ENCODE assay signal across 21 cellular contexts in genomic region chr1:22021061-22021460, GRCh38. TPM values are rescaled to one million over a fixed set of nuclear protein-coding genes. Genes with fewer than 3 reads are reported as not detected.
A peak's percentile ranks its signal among the peaks of the same experiment; 100 is the strongest.
DNase-seq lines count a peak whose midpoint lies in the region; ATAC-seq, FAIRE-seq and TF ChIP-seq lines count a peak whose summit lies in the region.
"Had no signal": no experiment of that assay in that cellular context is flagged by ENCODE, and none has a peak within 500 bp of the region (broad histone marks: within the 10 kb centered on the region; RNA-seq: fewer than 3 reads in every experiment).

No MANE protein-coding gene starts in this region.

- H4K20me1 ChIP-seq in K562 (replicated peaks; ENCODE audit: control insufficient read depth, insufficient read depth, low read length): no peaks in the 10 kb centered on the region

- no peak overlapping the region for H3K4me3 Mint-ChIP-seq in activated naive CD4-positive, alpha-beta T cell treated with anti-CD3 and anti-CD28 coated beads, Interleukin-2, amount 50 U/mL, for 24 hours
- no peak overlapping the region for H3K4me3 Mint-ChIP-seq in activated naive CD4-positive, alpha-beta T cell treated with anti-CD3 and anti-CD28 coated beads, Interleukin-2, amount 10 ng/mL, durations not matched to agents 7 days and 5 days
- no peak overlapping the region for H3K4me3 Mint-ChIP-seq in T-helper 17 cell
- H3K4me3 Mint-ChIP-seq in activated naive CD8-positive, alpha-beta T cell treated with anti-CD3 and anti-CD28 coated beads for 36 hours: no peak overlapping the region
- H3K4me3 Mint-ChIP-seq: CD4-positive, alpha-beta T cell had no signal

- no peak for TF ChIP-seq EP300 in K562 (IDR thresholded peaks at IDR 0.05; ENCODE audit: low read length)

- CTCF ChIA-PET in activated naive CD4-positive, alpha-beta T cell treated with anti-CD3 and anti-CD28 coated beads, Interleukin-2, amount 10 ng/mL, durations not matched to agents 7 days and 5 days (lab: Charles Lee): no interaction called here
- CTCF ChIA-PET in K562 (lab: Yijun Ruan, JAX; ENCODE audit: low intra/inter-chr PET ratio): no interaction called here

- H2AFZ ChIP-seq in K562 (ENCODE audit: low read depth, low read length): no peak overlapping the region
- H2AFZ ChIP-seq: GM23248 had no signal

- H3K27me3 Mint-ChIP-seq in activated naive CD4-positive, alpha-beta T cell treated with anti-CD3 and anti-CD28 coated beads, Interleukin-2, amount 50 U/mL, for 24 hours: no peaks in the 10 kb centered on the region
- H3K27me3 Mint-ChIP-seq in activated naive CD4-positive, alpha-beta T cell treated with anti-CD3 and anti-CD28 coated beads, Interleukin-2, amount 10 ng/mL, durations not matched to agents 7 days and 5 days: peaks cover 9% of the 10 kb centered on the region
- no peaks in the 10 kb centered on the region for H3K27me3 Mint-ChIP-seq in T-helper 17 cell
- H3K27me3 Mint-ChIP-seq in activated naive CD8-positive, alpha-beta T cell treated with anti-CD3 and anti-CD28 coated beads for 36 hours: no peaks in the 10 kb centered on the region
- H3K27me3 Mint-ChIP-seq: CD4-positive, alpha-beta T cell had no signal

- H3K27ac ChIP-seq in K562 (ENCODE audit: extremely low read depth, low read depth, low read length): no peak overlapping the region
- H3K27ac ChIP-seq: C4-2B, GM23248 had no signal

- no peaks in the 10 kb centered on the region for H3K9me1 ChIP-seq in K562 (ENCODE audit: control insufficient read depth, insufficient read depth, low read length)

- H3K9me3 Mint-ChIP-seq in activated naive CD4-positive, alpha-beta T cell treated with anti-CD3 and anti-CD28 coated beads, Interleukin-2, amount 50 U/mL, for 24 hours: no peaks in the 10 kb centered on the region
- no peaks in the 10 kb centered on the region for H3K9me3 Mint-ChIP-seq in activated naive CD4-positive, alpha-beta T cell treated with anti-CD3 and anti-CD28 coated beads, Interleukin-2, amount 10 ng/mL, durations not matched to agents 7 days and 5 days
- H3K9me3 Mint-ChIP-seq in activated naive CD8-positive, alpha-beta T cell treated with anti-CD3 and anti-CD28 coated beads for 36 hours: no peaks in the 10 kb centered on the region
- H3K9me3 Mint-ChIP-seq: CD4-positive, alpha-beta T cell had no signal

- H3K27me3 ChIP-seq in K562 (ENCODE audit: control insufficient read depth in 2 of 2, insufficient read depth in 2 of 2, low read length in 2 of 2): no peaks in the 10 kb centered on the region
- H3K27me3 ChIP-seq: BE2C had no signal

- 49% methylated on average over 5 of the region's 6 CpGs for WGBS in K562 (ENCODE audit: insufficient coverage, low coverage, missing lambda C conversion rate)

- peaks cover 30% of the 10 kb centered on the region in 2 experiments for H3K4me1 ChIP-seq in K562 (replicated peaks in 1 of 2; ENCODE audit: control insufficient read depth in 2 of 2, insufficient read depth in 2 of 2, low read length in 2 of 2)
- H3K4me1 ChIP-seq: BE2C had no signal

- ATAC-seq in T-helper 17 cell (no peak), K562 (no peak)

- no peak overlapping the region for H3K4me3 ChIP-seq in K562
- H3K4me3 ChIP-seq: GM23248, HAP-1 had no signal

- in situ Hi-C loops in K562 (cut with MboI): no loop called here

- BruUV-seq in K562 (replicated peaks; lab: Mats Ljungman, UMichigan): no TSS peak

- no peak for DNase-seq in activated naive CD4-positive, alpha-beta T cell treated with anti-CD3 and anti-CD28 coated beads, Interleukin-2, amount 10 ng/mL, durations not matched to agents 7 days and 5 days
- DNase-seq in T-helper 17 cell (no peak), K562 (ENCODE audit: extremely low read depth in 1 of 4, low spot score in 3 of 4) (peak in 2 of 4 experiments; percentile 17 to 33), dermis blood vessel endothelial cell (no peak), NCI-H774 (lab: John Stamatoyannopoulos, UW) (no peak)
- DNase-seq in activated naive CD8-positive, alpha-beta T cell treated with anti-CD3 and anti-CD28 coated beads for 36 hours: no peak
- DNase-seq: ACHN; BE2C; CD4-positive, alpha-beta T cell; DMS153; DMS79; GDM1; GM23248 had no signal

- TF ChIP-seq POLR2A in K562 (conservative IDR thresholded peaks at IDR 0.05): no peak

- POLR2A ChIA-PET in K562 (lab: Yijun Ruan, JAX): interaction anchor here (0.6 to 1.2 kb wide), 2 partner anchors 10 to 1769 kb away, joined by 3 to 5 read pairs; no protein-coding TSS in a partner anchor

- H3K9ac ChIP-seq in K562 (ENCODE audit: insufficient read depth in 1 of 2, low read depth in 2 of 2, low read length in 2 of 2): no peak overlapping the region
- H3K9ac ChIP-seq: GM23248 had no signal

- peak overlapping the region; percentile 33 for H3K27ac Mint-ChIP-seq in activated naive CD4-positive, alpha-beta T cell treated with anti-CD3 and anti-CD28 coated beads, Interleukin-2, amount 50 U/mL, for 24 hours
- H3K27ac Mint-ChIP-seq in activated naive CD4-positive, alpha-beta T cell treated with anti-CD3 and anti-CD28 coated beads, Interleukin-2, amount 10 ng/mL, durations not matched to agents 7 days and 5 days: no peak overlapping the region
- peak overlapping the region; percentile 61 for H3K27ac Mint-ChIP-seq in T-helper 17 cell
- H3K27ac Mint-ChIP-seq in activated naive CD8-positive, alpha-beta T cell treated with anti-CD3 and anti-CD28 coated beads for 36 hours: no peak overlapping the region
- H3K27ac Mint-ChIP-seq: CD4-positive, alpha-beta T cell had no signal

- TF ChIP-seq RAD21 in K562 (CRISPR knock-in tag; conservative IDR thresholded peaks at IDR 0.05 in 1 of 2, IDR thresholded peaks at IDR 0.05 in 1 of 2): no peak

- no peak for FAIRE-seq in K562 (lab: Jason Lieb, UNC)
- FAIRE-seq: A204.1, GM19239 had no signal

- no peak for TF ChIP-seq CTCF in K562 (IDR thresholded peaks at IDR 0.05 in 2 of 3, conservative IDR thresholded peaks at IDR 0.05 in 1 of 3; ENCODE audit: insufficient read depth in 2 of 3, low read depth in 1 of 3, low read length in 3 of 3)

- no peaks in the 10 kb centered on the region for H3K9me3 ChIP-seq in T-helper 17 cell (ENCODE audit: control insufficient read depth, low read length, poor library complexity, severe bottlenecking)
- no peaks in the 10 kb centered on the region for H3K9me3 ChIP-seq in K562 (replicated peaks; ENCODE audit: control insufficient read depth, insufficient read depth, low read depth, low read length)
- H3K9me3 ChIP-seq: BE2C, HAP-1 had no signal

- intact Hi-C loops in K562 (cut with micrococcal nuclease): loop anchor here (10.0 kb wide), 2 partner anchors 56 to 116 kb away; no protein-coding TSS in a partner anchor

- no peaks in the 10 kb centered on the region for H3K36me3 ChIP-seq in K562 (ENCODE audit: control insufficient read depth, insufficient read depth, low read length)
- H3K36me3 ChIP-seq: BE2C, HAP-1 had no signal

- H3K36me3 Mint-ChIP-seq in activated naive CD4-positive, alpha-beta T cell treated with anti-CD3 and anti-CD28 coated beads, Interleukin-2, amount 50 U/mL, for 24 hours: peaks cover 3% of the 10 kb centered on the region
- peaks cover 3% of the 10 kb centered on the region for H3K36me3 Mint-ChIP-seq in activated naive CD4-positive, alpha-beta T cell treated with anti-CD3 and anti-CD28 coated beads, Interleukin-2, amount 10 ng/mL, durations not matched to agents 7 days and 5 days
- no peaks in the 10 kb centered on the region for H3K36me3 Mint-ChIP-seq in T-helper 17 cell (ENCODE audit: low read depth)
- peaks cover 6% of the 10 kb centered on the region for H3K36me3 Mint-ChIP-seq in activated naive CD8-positive, alpha-beta T cell treated with anti-CD3 and anti-CD28 coated beads for 36 hours

- H3K4me1 Mint-ChIP-seq in activated naive CD4-positive, alpha-beta T cell treated with anti-CD3 and anti-CD28 coated beads, Interleukin-2, amount 50 U/mL, for 24 hours: peaks cover 38% of the 10 kb centered on the region
- peaks cover 50% of the 10 kb centered on the region for H3K4me1 Mint-ChIP-seq in activated naive CD4-positive, alpha-beta T cell treated with anti-CD3 and anti-CD28 coated beads, Interleukin-2, amount 10 ng/mL, durations not matched to agents 7 days and 5 days
- H3K4me1 Mint-ChIP-seq in T-helper 17 cell: peaks cover 35% of the 10 kb centered on the region
- H3K4me1 Mint-ChIP-seq in activated naive CD8-positive, alpha-beta T cell treated with anti-CD3 and anti-CD28 coated beads for 36 hours: peaks cover 31% of the 10 kb centered on the region

- H3K79me2 ChIP-seq in K562 (ENCODE audit: control insufficient read depth, insufficient read depth, low read length): no peaks in the 10 kb centered on the region; the same call in 2 of the 3 replicates

- no peak overlapping the region for H3K4me2 ChIP-seq in K562 (ENCODE audit: insufficient read depth, low read length)

RNA-seq across cellular contexts. Expression of gene CELA3A, which starts 19.6 kb away (rescaled TPM):
- total RNA-seq in T-helper 17 cell: not detected
- total RNA-seq in K562 (2011; cell fraction: chromatin; rRNA removed; ENCODE audit: low replicate concordance): not detected in 2 replicates
- total RNA-seq in K562 (2011; cell fraction: nucleolus; rRNA removed): not detected in 2 replicates
- total RNA-seq in K562 (2011; cell fraction: nucleoplasm; rRNA removed): not detected in 2 replicates
- not detected in 2 replicates for total RNA-seq in K562 (2014; rRNA removed)
- not detected in 2 replicates for total RNA-seq in K562 (2014; rRNA removed; fragmentation: Illumina TruSeq; extraction: Trizol)
- total RNA-seq in K562 (2015; rRNA removed; fragmentation: Illumina TruSeq; extraction: Trizol): not detected in 2 replicates
- 5.4 and 5.7 TPM in 2 replicates for total RNA-seq in K562 (2021)
- not detected in 2 replicates for polyA plus RNA-seq in K562 (2011; rRNA removed)
- not detected in 2 replicates for polyA plus RNA-seq in K562 (2011; cell fraction: cytosol; rRNA removed)
- polyA plus RNA-seq in K562 (2011; cell fraction: nucleus; rRNA removed): not detected in 2 replicates
- not detected in 2 replicates for polyA plus RNA-seq in K562 (2012)
- not detected in 2 replicates for polyA plus RNA-seq in K562 (2014; fragmentation: Illumina TruSeq; extraction: Trizol)
- polyA plus RNA-seq in K562 (2014; fragmentation: Nextera tagmentation; extraction: Ambion mirVana): not detected
- polyA plus RNA-seq in K562 (2014; rRNA removed): not detected in 2 replicates
- not detected in 2 replicates for polyA minus RNA-seq in K562 (2011; rRNA and poly(A)+ RNA removed)
- not detected in 2 replicates for polyA minus RNA-seq in K562 (2011; cell fraction: cytosol; rRNA and poly(A)+ RNA removed)
- not detected in 2 replicates for polyA minus RNA-seq in K562 (2011; cell fraction: nucleus; rRNA and poly(A)+ RNA removed)
- total RNA-seq in activated naive CD8-positive, alpha-beta T cell treated with anti-CD3 and anti-CD28 coated beads for 36 hours: not detected
- total RNA-seq in dermis blood vessel endothelial cell: not detected in 2 replicates
- total RNA-seq: CD4-positive, alpha-beta T cell; Daoy; GM23248; H4; HT-29 had no signal
- polyA plus RNA-seq: GM23248 had no signal

RNA-seq across cellular contexts. Expression of gene CDC42, which starts 31.4 kb away (rescaled TPM):
- 100 to 1,000 TPM; 371 to 385 TPM for total RNA-seq in T-helper 17 cell
- 27.3 and 52.8 TPM in 2 replicates for total RNA-seq in K562 (2011; cell fraction: chromatin; rRNA removed; ENCODE audit: low replicate concordance)
- 16.5 and 16.7 TPM in 2 replicates for total RNA-seq in K562 (2011; cell fraction: nucleolus; rRNA removed)
- 28.4 and 33.8 TPM in 2 replicates for total RNA-seq in K562 (2011; cell fraction: nucleoplasm; rRNA removed)
- total RNA-seq in K562 (2014; rRNA removed): 186 and 222 TPM in 2 replicates
- total RNA-seq in K562 (2014; rRNA removed; fragmentation: Illumina TruSeq; extraction: Trizol): 370 and 448 TPM in 2 replicates
- 313 and 336 TPM in 2 replicates for total RNA-seq in K562 (2015; rRNA removed; fragmentation: Illumina TruSeq; extraction: Trizol)
- 242 and 247 TPM in 2 replicates for total RNA-seq in K562 (2021)
- 331 and 398 TPM in 2 replicates for polyA plus RNA-seq in K562 (2011; rRNA removed)
- 104 and 188 TPM in 2 replicates for polyA plus RNA-seq in K562 (2011; cell fraction: cytosol; rRNA removed)
- 43.4 and 84.2 TPM in 2 replicates for polyA plus RNA-seq in K562 (2011; cell fraction: nucleus; rRNA removed)
- polyA plus RNA-seq in K562 (2012): 204 and 451 TPM in 2 replicates
- polyA plus RNA-seq in K562 (2014; fragmentation: Illumina TruSeq; extraction: Trizol): 345 and 351 TPM in 2 replicates
- 100 to 1,000 TPM; 230 to 325 TPM for polyA plus RNA-seq in K562 (2014; fragmentation: Nextera tagmentation; extraction: Ambion mirVana)
- 192 and 212 TPM in 2 replicates for polyA plus RNA-seq in K562 (2014; rRNA removed)
- polyA minus RNA-seq in K562 (2011; rRNA and poly(A)+ RNA removed): 345 and 401 TPM in 2 replicates
- polyA minus RNA-seq in K562 (2011; cell fraction: cytosol; rRNA and poly(A)+ RNA removed): 105 and 170 TPM in 2 replicates
- polyA minus RNA-seq in K562 (2011; cell fraction: nucleus; rRNA and poly(A)+ RNA removed): 11.2 and 35.4 TPM in 2 replicates
- 100 to 1,000 TPM; 301 to 302 TPM for total RNA-seq in activated naive CD8-positive, alpha-beta T cell treated with anti-CD3 and anti-CD28 coated beads for 36 hours
- total RNA-seq in dermis blood vessel endothelial cell: 483 and 772 TPM in 2 replicates

RNA-seq across cellular contexts. Expression of gene CELA3B, which starts 44.2 kb away (rescaled TPM):
- total RNA-seq in T-helper 17 cell: not detected
- total RNA-seq in K562 (2011; cell fraction: chromatin; rRNA removed; ENCODE audit: low replicate concordance): not detected in 2 replicates
- not detected in 2 replicates for total RNA-seq in K562 (2011; cell fraction: nucleolus; rRNA removed)
- total RNA-seq in K562 (2011; cell fraction: nucleoplasm; rRNA removed): not detected in 2 replicates
- not detected in 2 replicates for total RNA-seq in K562 (2014; rRNA removed)
- total RNA-seq in K562 (2014; rRNA removed; fragmentation: Illumina TruSeq; extraction: Trizol): not detected in 2 replicates
- total RNA-seq in K562 (2015; rRNA removed; fragmentation: Illumina TruSeq; extraction: Trizol): not detected in 2 replicates
- total RNA-seq in K562 (2021): 3.1 and 3.8 TPM in 2 replicates
- polyA plus RNA-seq in K562 (2011; rRNA removed): not detected in 2 replicates
- not detected in 2 replicates for polyA plus RNA-seq in K562 (2011; cell fraction: cytosol; rRNA removed)
- polyA plus RNA-seq in K562 (2011; cell fraction: nucleus; rRNA removed): not detected in 2 replicates
- polyA plus RNA-seq in K562 (2012): not detected in 2 replicates
- polyA plus RNA-seq in K562 (2014; fragmentation: Illumina TruSeq; extraction: Trizol): not detected in 2 replicates
- polyA plus RNA-seq in K562 (2014; fragmentation: Nextera tagmentation; extraction: Ambion mirVana): not detected
- not detected in 2 replicates for polyA plus RNA-seq in K562 (2014; rRNA removed)
- polyA minus RNA-seq in K562 (2011; rRNA and poly(A)+ RNA removed): not detected in 2 replicates
- not detected in 2 replicates for polyA minus RNA-seq in K562 (2011; cell fraction: cytosol; rRNA and poly(A)+ RNA removed)
- polyA minus RNA-seq in K562 (2011; cell fraction: nucleus; rRNA and poly(A)+ RNA removed): not detected in 2 replicates
- not detected for total RNA-seq in activated naive CD8-positive, alpha-beta T cell treated with anti-CD3 and anti-CD28 coated beads for 36 hours
- total RNA-seq in dermis blood vessel endothelial cell: not detected in 2 replicates
- total RNA-seq: CD4-positive, alpha-beta T cell; Daoy; GM23248; H4 had no signal
- polyA plus RNA-seq: GM23248 had no signal

Comparison
In these comparisons a context has a peak if more than half of its experiments do, and no peak if none do; other contexts are left out.
1. H3K27ac Mint-ChIP-seq: peak in activated naive CD4-positive, alpha-beta T cell treated with anti-CD3 and anti-CD28 coated beads, Interleukin-2, amount 50 U/mL, for 24 hours (single experiment) and T-helper 17 cell (single experiment); none in activated naive CD4-positive, alpha-beta T cell treated with anti-CD3 and anti-CD28 coated beads, Interleukin-2, amount 10 ng/mL, durations not matched to agents 7 days and 5 days (single experiment) and activated naive CD8-positive, alpha-beta T cell treated with anti-CD3 and anti-CD28 coated beads for 36 hours (single experiment).